In the genomic region with DNA sequence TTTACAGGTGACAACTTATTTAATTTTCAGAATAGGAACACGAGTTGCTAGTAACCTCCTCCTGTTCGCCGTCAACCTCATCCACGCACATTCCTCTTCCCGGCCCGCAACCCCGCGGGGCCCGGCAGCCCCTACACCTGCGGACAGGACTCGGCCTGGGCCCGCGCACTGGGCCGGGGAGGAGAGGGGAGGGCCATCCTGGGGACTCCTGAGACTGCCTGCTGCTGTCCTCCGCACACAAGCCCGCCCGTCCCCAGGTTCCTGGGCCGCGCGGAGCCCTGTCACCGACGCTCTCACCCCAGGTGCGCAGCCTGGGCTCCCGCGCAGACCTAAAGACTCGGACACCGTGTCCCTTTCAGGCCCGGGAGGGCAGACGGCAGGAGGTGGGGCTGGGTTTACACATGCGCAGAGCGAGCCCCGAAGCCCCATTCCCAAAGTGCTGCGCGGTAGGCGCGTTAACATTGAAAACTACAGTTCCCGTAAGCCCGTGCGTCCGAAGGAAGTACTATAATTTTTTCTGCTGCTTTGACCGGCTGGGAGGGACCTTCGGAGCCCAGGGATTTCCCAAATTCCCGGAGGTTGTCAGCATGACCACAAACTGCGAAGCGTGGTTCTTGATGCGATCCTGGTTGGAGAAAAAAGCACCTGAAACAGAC, we compare ENCODE assay signal across 8 cellular contexts.
DNase-seq lines count a peak whose midpoint lies in the region; ATAC-seq and TF ChIP-seq lines count a peak whose summit lies in the region.
"Not testable (repeated sequence)": the region's sequence is repeated elsewhere in the genome, so short reads cannot be mapped to it uniquely, and the experiment has no call there.

No MANE protein-coding gene starts in this region.

- TF ChIP-seq POLR2A in adrenal gland (IDR thresholded peaks at IDR 0.05) = not testable (repeated sequence)

- ATAC-seq in GM18502 (IDR thresholded peaks at IDR 0.05; ENCODE audit: poor library complexity, unreplicated experiment) (peak; percentile 97), HG02973 (IDR thresholded peaks at IDR 0.05; ENCODE audit: unreplicated experiment) (peak; percentile 95), heart right ventricle (peak; percentile 99 to 100 (median 100)), thoracic aorta (ENCODE audit: insufficient number of reproducible peaks, low FRiP score, low read depth) (peak; percentile 98)

- not testable (repeated sequence) for H3K4me1 ChIP-seq in adrenal gland (replicated peaks in 1 of 2); heart right ventricle; thoracic aorta (ENCODE audit: control insufficient read depth in 1 of 2, low read depth in 2 of 2)

- H3K27ac Mint-ChIP-seq in T-helper 1 cell treated with Interleukin-12 subunit alpha and Interleukin-12 subunit beta and Interleukin-4 antibody, amounts not matched to agents 30 μg/mL and 1 μg/mL, for 36 hours = peak overlapping the region; percentile 84

- DNase-seq in NCI-H1694 treated with DMSO at 0.1 percent for 48 hours (lab: John Stamatoyannopoulos, UW) = peak; percentile 79
- peak; percentile 85 to 95 (median 88) for DNase-seq in adrenal gland
- peak; percentile 87 to 89 for DNase-seq in heart right ventricle
- DNase-seq in pons (ENCODE audit: low spot score) = peak; percentile 84
- DNase-seq in thoracic aorta (ENCODE audit: low spot score) = peak; percentile 21

- H3K36me3 ChIP-seq in adrenal gland (replicated peaks in 1 of 2); heart right ventricle; thoracic aorta: not testable (repeated sequence)

- not testable (repeated sequence) for TF ChIP-seq CTCF in adrenal gland (IDR thresholded peaks at IDR 0.05); heart right ventricle (IDR thresholded peaks at IDR 0.05); thoracic aorta (IDR thresholded peaks at IDR 0.05)

- H3K27ac ChIP-seq in adrenal gland (peak overlapping the region in 2 of 5 donors; percentile 52 to 71), heart right ventricle (peak overlapping the region; percentile 43 to 80 (median 71)), thoracic aorta (peak overlapping the region in 1 of 2 donors; percentile 38)

- H3K27me3 ChIP-seq in adrenal gland; heart right ventricle; thoracic aorta (replicated peaks; ENCODE audit: insufficient read depth): not testable (repeated sequence)

- H3K4me1 Mint-ChIP-seq in T-helper 1 cell treated with Interleukin-12 subunit alpha and Interleukin-12 subunit beta and Interleukin-4 antibody, amounts not matched to agents 30 μg/mL and 1 μg/mL, for 36 hours (ENCODE audit: low read depth) = not testable (repeated sequence)

- not testable (repeated sequence) for H3K36me3 Mint-ChIP-seq in T-helper 1 cell treated with Interleukin-12 subunit alpha and Interleukin-12 subunit beta and Interleukin-4 antibody, amounts not matched to agents 30 μg/mL and 1 μg/mL, for 36 hours (ENCODE audit: low read depth)

- not testable (repeated sequence) for H3K9me3 Mint-ChIP-seq in T-helper 1 cell treated with Interleukin-12 subunit alpha and Interleukin-12 subunit beta and Interleukin-4 antibody, amounts not matched to agents 30 μg/mL and 1 μg/mL, for 36 hours

- peak overlapping the region in 3 of 4 donors; percentile 25 to 68 (median 32) for H3K4me3 ChIP-seq in adrenal gland
- peak overlapping the region in 9 of 10 donors; percentile 47 to 69 (median 60) for H3K4me3 ChIP-seq in heart right ventricle
- H3K4me3 ChIP-seq in thoracic aorta = peak overlapping the region; percentile 77

- H3K27me3 Mint-ChIP-seq in T-helper 1 cell treated with Interleukin-12 subunit alpha and Interleukin-12 subunit beta and Interleukin-4 antibody, amounts not matched to agents 30 μg/mL and 1 μg/mL, for 36 hours (ENCODE audit: low read depth) = not testable (repeated sequence)

- peak overlapping the region; percentile 91 for H3K4me3 Mint-ChIP-seq in T-helper 1 cell treated with Interleukin-12 subunit alpha and Interleukin-12 subunit beta and Interleukin-4 antibody, amounts not matched to agents 30 μg/mL and 1 μg/mL, for 36 hours

- 0 to 2% (median 1%) methylated on average over 10 to 43 of the region's 46 CpGs for WGBS in adrenal gland, 4 donors
- 0% methylated on average over 38 to 45 of the region's 46 CpGs for WGBS in heart right ventricle, 2 donors

- intact Hi-C loops in adrenal gland (cut with DNase I); heart right ventricle (cut with DNase I): not testable (repeated sequence)

- not testable (repeated sequence) for H3K9me3 ChIP-seq in adrenal gland (replicated peaks in 1 of 3); heart right ventricle; thoracic aorta

Comparison
In these comparisons a context has a peak if more than half of its experiments do, and no peak if none do; other contexts are left out.
1. DNase-seq: peak in every context shown above with its lines; median percentile 88 in adrenal gland; 88 in heart right ventricle; 84 in pons; 79 in NCI-H1694 treated with DMSO at 0.1 percent for 48 hours; 21 in thoracic aorta.